ENCODE assay signal across 8 cellular contexts in the genomic region with DNA sequence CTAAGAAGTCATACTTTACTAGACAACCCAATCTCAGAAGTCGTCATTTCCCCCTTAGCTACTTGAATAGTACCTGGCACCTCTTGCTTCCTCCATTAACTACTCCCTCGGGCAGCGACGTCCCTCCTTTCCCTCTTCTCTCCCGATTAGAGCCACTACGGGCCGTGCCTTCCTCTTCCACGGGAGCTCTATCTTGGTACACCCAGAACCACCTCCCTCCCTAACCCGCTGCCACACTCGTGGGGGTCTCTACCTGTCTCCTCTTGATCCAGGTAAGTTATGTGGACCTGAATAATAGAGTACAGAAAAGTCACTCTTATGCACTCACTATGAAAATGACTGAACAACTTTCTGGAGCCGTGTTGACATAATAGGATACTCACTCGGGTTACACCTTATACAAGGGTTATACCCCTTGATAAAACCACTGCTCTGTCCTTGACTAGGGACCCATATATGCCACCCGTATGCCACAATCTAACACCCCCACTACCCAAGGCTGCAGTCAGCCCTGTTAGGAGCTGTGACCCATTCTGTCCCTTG. TPM values are rescaled to one million over a fixed set of nuclear protein-coding genes. Genes with fewer than 3 reads are reported as not detected.
DNase-seq lines count a peak whose midpoint lies in the region; ATAC-seq and TF ChIP-seq lines count a peak whose summit lies in the region.

No MANE protein-coding gene starts in this region.

- H3K27me3 ChIP-seq in lower lobe of right lung (ENCODE audit: low read depth), result no peaks in the 10 kb centered on the region
- no peaks in the 10 kb centered on the region for H3K27me3 ChIP-seq in tibial nerve

- H3K27me3 Mint-ChIP-seq in chondrocyte (ENCODE audit: low read depth), result no peaks in the 10 kb centered on the region

- H3K4me3 Mint-ChIP-seq in chondrocyte (ENCODE audit: unreplicated experiment), result peak overlapping the region; percentile 90

- intact Hi-C loops in lower lobe of right lung (cut with DNase I), result no loop called here

- no peaks in the 10 kb centered on the region for H3K9me3 ChIP-seq in lower lobe of right lung
- H3K9me3 ChIP-seq in tibial nerve, result no peaks in the 10 kb centered on the region

- H3K4me1 ChIP-seq in lower lobe of right lung (peaks cover 32% of the 10 kb centered on the region), tibial nerve (peaks cover 0 to 30% (median 3%) of the 10 kb centered on the region in 4 donors)

- no peak for TF ChIP-seq CTCF in chondrocyte (IDR thresholded peaks at IDR 0.05)
- no peak for TF ChIP-seq CTCF in lower lobe of right lung (IDR thresholded peaks at IDR 0.05)
- no peak for TF ChIP-seq CTCF in tibial nerve (IDR thresholded peaks at IDR 0.05)

- peak overlapping the region; percentile 93 for H3K27ac Mint-ChIP-seq in chondrocyte (ENCODE audit: unreplicated experiment)

- H3K9me3 Mint-ChIP-seq in chondrocyte (ENCODE audit: low read depth), result no peaks in the 10 kb centered on the region

- TF ChIP-seq EP300 in tibial nerve (IDR thresholded peaks at IDR 0.05), result no peak

- peak overlapping the region; percentile 89 for H3K27ac ChIP-seq in lower lobe of right lung
- peak overlapping the region; percentile 67 to 93 (median 87) for H3K27ac ChIP-seq in tibial nerve

- peak; percentile 5 for DNase-seq in H4 (ENCODE audit: low spot score)
- DNase-seq in NCI-H69 (lab: John Stamatoyannopoulos, UW), result peak; percentile 77
- DNase-seq in chondrocyte (ENCODE audit: low spot score), result no peak
- DNase-seq in lower lobe of right lung, result no peak
- DNase-seq in tibial nerve (ENCODE audit: low spot score in 2 of 2), result no peak
- no peak for DNase-seq in SW480 (ENCODE audit: low spot score)
- no peak for DNase-seq in DMS114 treated with DMSO at 0.1 percent for 48 hours (lab: John Stamatoyannopoulos, UW; ENCODE audit: unreplicated experiment)

- peaks cover 3% of the 10 kb centered on the region for H3K36me3 Mint-ChIP-seq in chondrocyte (ENCODE audit: low read depth)

- H3K36me3 ChIP-seq in lower lobe of right lung (peaks cover 29% of the 10 kb centered on the region), tibial nerve (peaks cover 0 to 29% (median 0%) of the 10 kb centered on the region in 3 donors)

- H3K4me1 Mint-ChIP-seq in chondrocyte (ENCODE audit: low read depth), result peaks cover 32% of the 10 kb centered on the region

- 9 to 12% methylated on average over 13 of the region's 13 CpGs for WGBS in tibial nerve, 2 donors

- peak; percentile 54 to 60 for ATAC-seq in lower lobe of right lung

- H3K4me3 ChIP-seq in GM08714 (ENCODE audit: low read length), result peak overlapping the region; percentile 81
- H3K4me3 ChIP-seq in lower lobe of right lung, result peak overlapping the region; percentile 74
- H3K4me3 ChIP-seq in tibial nerve, result peak overlapping the region; percentile 53 to 75 (median 71)

- no peak for TF ChIP-seq POLR2A in tibial nerve (IDR thresholded peaks at IDR 0.05)

RNA-seq across cellular contexts. Expression of gene HDHD2, which starts 0.6 kb away (rescaled TPM):
- 10.3 and 11.9 TPM in 2 replicates for total RNA-seq in H4 (2014; rRNA removed; shearing (Covaris generic))
- total RNA-seq in chondrocyte (16.7 to 17.7 TPM (median 16.8 TPM) in 3 replicates), lower lobe of right lung (37.7 TPM), tibial nerve (10 to 100 TPM; 16.5 to 44.4 (median 29.6) TPM)

RNA-seq across cellular contexts. Expression of gene IER3IP1, which starts 25.3 kb away (rescaled TPM):
- 51.6 and 51.9 TPM in 2 replicates for total RNA-seq in H4 (2014; rRNA removed; shearing (Covaris generic))
- total RNA-seq in chondrocyte (16.4 to 18.5 TPM (median 16.4 TPM) in 3 replicates), lower lobe of right lung (10.7 TPM), tibial nerve (1 to 10 TPM; 7.5 to 8.7 (median 8.0) TPM)

Comparison
In these comparisons a context has a peak if more than half of its experiments do, and no peak if none do; other contexts are left out.
1. DNase-seq: peak in H4 (single experiment) and NCI-H69 (single experiment); none in chondrocyte (single experiment), lower lobe of right lung (single experiment), tibial nerve (0 of 2), SW480 (single experiment) and DMS114 treated with DMSO at 0.1 percent for 48 hours (single experiment).
2. Peak in every context shown above with its lines, with median percentiles within 50 percentile points of each other: H3K4me3 ChIP-seq.